1 cellular context compared by ENCODE assay signal in genomic region chr1:156598731-156599432, GRCh38.
A peak's percentile ranks its signal among the peaks of the same experiment; 100 is the strongest.
TF ChIP-seq lines count a peak whose summit lies in the region.

No MANE protein-coding gene starts in this region.

TF ChIP-seq in K562, 482 proteins besides CTCF, POLR2A, EP300 and RAD21:
- TF ChIP-seq ZNF24 (IDR thresholded peaks at IDR 0.05) (no peak), HDAC2 (IDR thresholded peaks at IDR 0.05) (no peak), ILK (tag; IDR thresholded peaks at IDR 0.05; ENCODE audit: borderline replicate concordance, low read depth) (no peak), TOE1 (IDR thresholded peaks at IDR 0.05; ENCODE audit: borderline replicate concordance) (no peak), TOE1 (CRISPR knock-in tag; IDR thresholded peaks at IDR 0.05; ENCODE audit: borderline replicate concordance, low read depth) (no peak), HDGF (IDR thresholded peaks at IDR 0.05) (no peak), ZNF121 (CRISPR knock-in tag; conservative IDR thresholded peaks at IDR 0.05) (peak; percentile 64)
